In genomic region chr11:67372232-67372992, GRCh38 we compare ENCODE assay signal across 6 cellular contexts. TPM values are rescaled to one million over a fixed set of nuclear protein-coding genes. Genes with fewer than 3 reads are reported as not detected.
DNase-seq lines count a peak whose midpoint lies in the region; FAIRE-seq and TF ChIP-seq lines count a peak whose summit lies in the region.

No MANE protein-coding gene starts in this region.

- no peaks in the 10 kb centered on the region for H3K36me3 ChIP-seq in KMS-11 (ENCODE audit: insufficient read depth)
- H3K36me3 ChIP-seq in esophagus squamous epithelium: no peaks in the 10 kb centered on the region
- no peaks in the 10 kb centered on the region for H3K36me3 ChIP-seq in smooth muscle cell (ENCODE audit: low read depth)

- H3K9me3 ChIP-seq in esophagus squamous epithelium: no peaks in the 10 kb centered on the region
- H3K9me3 ChIP-seq in smooth muscle cell (replicated peaks; ENCODE audit: low read depth): no peaks in the 10 kb centered on the region

- H3K27ac ChIP-seq in KMS-11: no peak overlapping the region
- peak overlapping the region; percentile 82 to 98 (median 92) for H3K27ac ChIP-seq in esophagus squamous epithelium
- H3K27ac ChIP-seq in smooth muscle cell (ENCODE audit: low read depth): peak overlapping the region; percentile 85

- peak overlapping the region; percentile 46; the same call in 1 of the 2 replicates for H3K9ac ChIP-seq in KMS-11
- H3K9ac ChIP-seq in smooth muscle cell (ENCODE audit: low read depth): no peak overlapping the region

- TF ChIP-seq POLR2A in esophagus squamous epithelium (IDR thresholded peaks at IDR 0.05): peak in 1 of 4 donors; percentile 11

- intact Hi-C loops in esophagus squamous epithelium (cut with DNase I): no loop called here

- no peak for TF ChIP-seq CTCF in KMS-11 (conservative IDR thresholded peaks at IDR 0.05; ENCODE audit: low read depth, low read length)
- TF ChIP-seq CTCF in esophagus squamous epithelium (IDR thresholded peaks at IDR 0.05): no peak
- no peak for TF ChIP-seq CTCF in smooth muscle cell (IDR thresholded peaks at IDR 0.05; ENCODE audit: borderline replicate concordance, insufficient read depth, poor library complexity, severe bottlenecking)

- H3K4me3 ChIP-seq in KMS-11 (IDR thresholded peaks at IDR 0.05; ENCODE audit: insufficient read depth, low read depth, low read length) (no peak overlapping the region), esophagus squamous epithelium (peak overlapping the region; percentile 57 to 98 (median 75)), smooth muscle cell (peak overlapping the region; percentile 97)

- H2AFZ ChIP-seq in KMS-11 (ENCODE audit: low read depth): peak overlapping the region; percentile 73
- H2AFZ ChIP-seq in smooth muscle cell (ENCODE audit: low read depth): no peak overlapping the region

- no peak overlapping the region; the same call in 1 of the 2 replicates for H3K4me2 ChIP-seq in KMS-11
- peak overlapping the region; percentile 100 for H3K4me2 ChIP-seq in smooth muscle cell

- H4K20me1 ChIP-seq in KMS-11 (ENCODE audit: insufficient read depth): no peaks in the 10 kb centered on the region
- H4K20me1 ChIP-seq in smooth muscle cell (ENCODE audit: low read depth): peaks cover 46% of the 10 kb centered on the region

- peaks cover 36% of the 10 kb centered on the region for H3K27me3 ChIP-seq in KMS-11 (ENCODE audit: insufficient read depth, low read depth)
- H3K27me3 ChIP-seq in esophagus squamous epithelium: peaks cover 0 to 11% (median 0%) of the 10 kb centered on the region in 4 donors
- H3K27me3 ChIP-seq in smooth muscle cell (ENCODE audit: low read depth): no peaks in the 10 kb centered on the region

- WGBS in esophagus squamous epithelium, 2 donors: no CpG with 5 or more reads among the region's 81 CpGs
- 7% methylated on average over 12 of the region's 81 CpGs for WGBS in smooth muscle cell (ENCODE audit: low lambda C conversion rate)

- H3K4me1 ChIP-seq in KMS-11 (ENCODE audit: low read depth, poor library complexity, severe bottlenecking) (peaks cover 36% of the 10 kb centered on the region), esophagus squamous epithelium (peaks cover 46 to 76% (median 53%) of the 10 kb centered on the region in 3 donors), smooth muscle cell (ENCODE audit: low read depth) (peaks cover 41% of the 10 kb centered on the region)

- FAIRE-seq in HTR-8/SVneo (lab: Jason Lieb, UNC): no peak

- H3K79me2 ChIP-seq in KMS-11 (ENCODE audit: insufficient read depth, low read depth): no peaks in the 10 kb centered on the region
- peaks cover 3% of the 10 kb centered on the region for H3K79me2 ChIP-seq in smooth muscle cell (ENCODE audit: low read depth)

- DNase-seq in esophagus squamous epithelium (lab: John Stamatoyannopoulos, UW) (no peak), smooth muscle cell (lab: John Stamatoyannopoulos, UW; ENCODE audit: unreplicated experiment) (no peak), NCI-H510A (lab: John Stamatoyannopoulos, UW) (no peak), HTR-8/SVneo (ENCODE audit: insufficient read length, low spot score) (no peak), HCEC 1CT (no peak)

- no peaks in the 10 kb centered on the region for H3F3A ChIP-seq in smooth muscle cell (ENCODE audit: low read depth)

RNA-seq across cellular contexts. Expression of gene CLCF1, which starts 1.0 kb away (rescaled TPM):
- total RNA-seq in esophagus squamous epithelium (1 to 10 TPM; 2.3 to 6.8 (median 2.7) TPM), smooth muscle cell (7.3 and 12.2 TPM in 2 replicates)
- 4.6 and 6.2 TPM in 2 replicates for polyA plus RNA-seq in smooth muscle cell

RNA-seq across cellular contexts. Expression of gene POLD4, which starts 19.1 kb away (rescaled TPM):
- total RNA-seq in esophagus squamous epithelium (100 to 1,000 TPM in 1 of 4 donors, 10 to 100 TPM in 3; 62.6 to 113 (median 74.7) TPM), smooth muscle cell (61.4 and 78.0 TPM in 2 replicates)
- 113 and 133 TPM in 2 replicates for polyA plus RNA-seq in smooth muscle cell

RNA-seq across cellular contexts. Expression of gene RAD9A, which starts 19.4 kb away (rescaled TPM):
- 10 to 100 TPM; 10.6 to 18.3 (median 12.7) TPM for total RNA-seq in esophagus squamous epithelium
- 17.3 and 19.5 TPM in 2 replicates for total RNA-seq in smooth muscle cell
- 20.3 and 21.4 TPM in 2 replicates for polyA plus RNA-seq in smooth muscle cell

RNA-seq across cellular contexts. Expression of gene PPP1CA, which starts 29.2 kb away (rescaled TPM):
- 100 to 1,000 TPM; 146 to 202 (median 185) TPM for total RNA-seq in esophagus squamous epithelium
- total RNA-seq in smooth muscle cell: 99.3 and 123 TPM in 2 replicates
- 210 and 220 TPM in 2 replicates for polyA plus RNA-seq in smooth muscle cell

RNA-seq across cellular contexts. Expression of gene TBC1D10C, which starts 31.5 kb away (rescaled TPM):
- total RNA-seq in esophagus squamous epithelium (1 to 10 TPM; 1.7 to 7.2 (median 3.5) TPM), smooth muscle cell (not detected in 2 replicates)
- 0.32 TPM in 1 of 2 replicates, not detected in the other for polyA plus RNA-seq in smooth muscle cell
